In the genomic region with DNA sequence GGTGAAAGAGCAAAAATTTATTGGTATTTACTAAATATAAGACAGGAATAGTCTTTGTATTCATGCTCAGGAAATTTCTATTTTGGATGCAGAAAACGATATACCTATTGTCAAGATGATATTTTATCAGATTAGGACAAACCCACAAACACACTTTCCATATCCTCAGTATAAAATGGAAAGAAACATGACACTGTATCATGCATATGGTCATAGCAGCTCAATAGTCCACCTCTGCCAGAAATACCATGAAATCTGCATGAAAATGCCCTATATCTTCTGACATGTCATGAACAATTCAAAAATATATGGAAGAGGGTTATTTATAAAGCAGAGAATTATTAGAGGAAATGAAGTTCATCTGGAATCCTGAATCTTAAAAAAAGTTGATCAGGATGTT, we compare ENCODE assay signal across 1 cellular context.
TF ChIP-seq lines count a peak whose summit lies in the region.

No MANE protein-coding gene starts in this region.

TF ChIP-seq in IMR-90, 13 proteins besides CTCF, POLR2A, EP300 and RAD21:
- TF ChIP-seq MAZ (IDR thresholded peaks at IDR 0.05; ENCODE audit: borderline replicate concordance, low read depth, low read length) (no peak), RCOR1 (IDR thresholded peaks at IDR 0.05; ENCODE audit: insufficient replicate concordance, low read length) (no peak), SMC3 (IDR thresholded peaks at IDR 0.05; ENCODE audit: low read depth, low read length) (no peak), MAFK (IDR thresholded peaks at IDR 0.05; ENCODE audit: low read depth, low read length) (no peak), BHLHE40 (IDR thresholded peaks at IDR 0.05; ENCODE audit: low read depth, low read length) (no peak), MXI1 (IDR thresholded peaks at IDR 0.05; ENCODE audit: borderline replicate concordance, low read depth, low read length) (no peak), CEBPB (IDR thresholded peaks at IDR 0.05; ENCODE audit: low read depth, low read length) (no peak), NFE2L2 (IDR thresholded peaks at IDR 0.05; ENCODE audit: low read depth, low read length) (no peak), CHD1 (IDR thresholded peaks at IDR 0.05; ENCODE audit: low read depth, low read length) (no peak), RFX5 (IDR thresholded peaks at IDR 0.05; ENCODE audit: low read depth, low read length) (no peak), FOS (IDR thresholded peaks at IDR 0.05; ENCODE audit: low read depth, low read length) (no peak)
- TF ChIP-seq, protein P1, sequence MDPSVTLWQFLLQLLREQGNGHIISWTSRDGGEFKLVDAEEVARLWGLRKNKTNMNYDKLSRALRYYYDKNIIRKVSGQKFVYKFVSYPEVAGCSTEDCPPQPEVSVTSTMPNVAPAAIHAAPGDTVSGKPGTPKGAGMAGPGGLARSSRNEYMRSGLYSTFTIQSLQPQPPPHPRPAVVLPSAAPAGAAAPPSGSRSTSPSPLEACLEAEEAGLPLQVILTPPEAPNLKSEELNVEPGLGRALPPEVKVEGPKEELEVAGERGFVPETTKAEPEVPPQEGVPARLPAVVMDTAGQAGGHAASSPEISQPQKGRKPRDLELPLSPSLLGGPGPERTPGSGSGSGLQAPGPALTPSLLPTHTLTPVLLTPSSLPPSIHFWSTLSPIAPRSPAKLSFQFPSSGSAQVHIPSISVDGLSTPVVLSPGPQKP (IDR thresholded peaks at IDR 0.05; ENCODE audit: borderline replicate concordance, low read depth, low read length), result no peak
- TF ChIP-seq, protein P2, sequence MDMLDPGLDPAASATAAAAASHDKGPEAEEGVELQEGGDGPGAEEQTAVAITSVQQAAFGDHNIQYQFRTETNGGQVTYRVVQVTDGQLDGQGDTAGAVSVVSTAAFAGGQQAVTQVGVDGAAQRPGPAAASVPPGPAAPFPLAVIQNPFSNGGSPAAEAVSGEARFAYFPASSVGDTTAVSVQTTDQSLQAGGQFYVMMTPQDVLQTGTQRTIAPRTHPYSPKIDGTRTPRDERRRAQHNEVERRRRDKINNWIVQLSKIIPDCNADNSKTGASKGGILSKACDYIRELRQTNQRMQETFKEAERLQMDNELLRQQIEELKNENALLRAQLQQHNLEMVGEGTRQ (IDR thresholded peaks at IDR 0.05; ENCODE audit: low read depth, low read length), result no peak
TF ChIP-seq in IMR-90: peak in this region for 0.
